In the genomic region with DNA sequence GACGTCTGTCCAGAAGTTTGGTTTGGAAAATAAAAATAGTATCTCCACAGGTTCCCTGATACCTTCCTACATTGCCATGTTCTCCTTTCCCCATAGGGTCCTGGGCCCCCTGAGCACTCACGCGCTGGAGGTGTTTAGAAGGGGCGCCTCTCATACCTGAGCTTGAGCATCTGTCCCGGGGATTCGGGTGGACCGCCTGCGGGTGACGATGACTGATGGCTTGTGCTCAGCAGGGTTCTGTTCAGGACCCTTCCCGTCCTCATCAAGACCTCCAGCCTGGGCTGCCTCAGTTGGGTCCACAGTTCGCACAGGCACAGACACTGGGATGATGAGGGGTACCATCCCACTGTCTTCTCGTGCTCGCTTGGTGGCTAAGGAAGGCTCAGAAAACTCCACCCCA, we compare ENCODE assay signal across 34 cellular contexts. TPM values are rescaled to one million over a fixed set of nuclear protein-coding genes. Genes with fewer than 3 reads are reported as not detected.
DNase-seq lines count a peak whose midpoint lies in the region; ATAC-seq and TF ChIP-seq lines count a peak whose summit lies in the region.
"Had no signal": no experiment of that assay in that cellular context is flagged by ENCODE, and none has a peak within 500 bp of the region (broad histone marks: within the 10 kb centered on the region; RNA-seq: fewer than 3 reads in every experiment).

No MANE protein-coding gene starts in this region.

- H3K4ac ChIP-seq in H9 (ENCODE audit: low read depth, low read length): no peak overlapping the region

- no peak overlapping the region for H2BK12ac ChIP-seq in H9 (ENCODE audit: insufficient read length, low read depth, low read length)

- no peaks in the 10 kb centered on the region for H3K27me3 Mint-ChIP-seq in activated naive CD4-positive, alpha-beta T cell treated with anti-CD3 and anti-CD28 coated beads, Interleukin-2, amount 10 ng/mL, durations not matched to agents 7 days and 5 days
- no peaks in the 10 kb centered on the region for H3K27me3 Mint-ChIP-seq in H9 (ENCODE audit: low read depth)
- H3K27me3 Mint-ChIP-seq: activated CD4-positive, alpha-beta memory T cell treated with anti-CD3 and anti-CD28 coated beads for 36 hours; CD4-positive, CD25-positive, alpha-beta regulatory T cell; stimulated activated naive CD8-positive, alpha-beta T cell treated with anti-CD3 and anti-CD28 coated beads, Interleukin-15, amount 100 ng/mL, for 72 hours; T-helper 17 cell had no signal

- no peak for TF ChIP-seq CTCF in H9 (conservative IDR thresholded peaks at IDR 0.05)
- no peak for TF ChIP-seq CTCF in gastroesophageal sphincter (IDR thresholded peaks at IDR 0.05)
- no peak for TF ChIP-seq CTCF in spleen (IDR thresholded peaks at IDR 0.05 in 8 of 11, conservative IDR thresholded peaks at IDR 0.05 in 3 of 11)
- TF ChIP-seq CTCF in GM10248 (IDR thresholded peaks at IDR 0.05; ENCODE audit: control extremely low read depth, extremely low read depth, low read depth, missing control alignments): no peak
- no peak for TF ChIP-seq CTCF in coronary artery (IDR thresholded peaks at IDR 0.05)

- H3K4me2 ChIP-seq in H9 (ENCODE audit: insufficient read depth, insufficient read length, low read length): no peak overlapping the region
- H3K4me2 ChIP-seq: PC-9, smooth muscle cell had no signal

- H3K27ac Mint-ChIP-seq in activated naive CD4-positive, alpha-beta T cell treated with anti-CD3 and anti-CD28 coated beads, Interleukin-2, amount 10 ng/mL, durations not matched to agents 7 days and 5 days: peak overlapping the region; percentile 55
- no peak overlapping the region for H3K27ac Mint-ChIP-seq in H9
- H3K27ac Mint-ChIP-seq: nephron progenitor cell, T-helper 17 cell had no signal

- CTCF ChIA-PET in activated naive CD4-positive, alpha-beta T cell treated with anti-CD3 and anti-CD28 coated beads, Interleukin-2, amount 10 ng/mL, durations not matched to agents 7 days and 5 days (lab: Charles Lee): interaction anchor here (10.9 kb wide), 1 partner anchor 6 kb away, joined by 115 read pairs; no protein-coding TSS in a partner anchor
- CTCF ChIA-PET in GM10248 (lab: Yijun Ruan, JAX): no interaction called here

- no peak overlapping the region for H3K56ac ChIP-seq in H9 (ENCODE audit: insufficient read length, low read depth, low read length)

- H3T11ph ChIP-seq in H9 (ENCODE audit: low read length): no peak overlapping the region

- no peak overlapping the region for H3K4me3 ChIP-seq in gastroesophageal sphincter
- no peak overlapping the region for H3K4me3 ChIP-seq in spleen
- H3K4me3 ChIP-seq in coronary artery: no peak overlapping the region
- H3K4me3 ChIP-seq: adrenal gland, body of pancreas, HAP-1, lung, mucosa of descending colon, pancreas, PC-9, smooth muscle cell had no signal

- H2BK120ac ChIP-seq in H9 (ENCODE audit: low read depth, low read length, poor library complexity, severe bottlenecking): no peak overlapping the region

- no peaks in the 10 kb centered on the region for H3K9me3 Mint-ChIP-seq in activated naive CD4-positive, alpha-beta T cell treated with anti-CD3 and anti-CD28 coated beads, Interleukin-2, amount 10 ng/mL, durations not matched to agents 7 days and 5 days
- H3K9me3 Mint-ChIP-seq in H9: no peaks in the 10 kb centered on the region
- H3K9me3 Mint-ChIP-seq: activated CD4-positive, alpha-beta memory T cell treated with anti-CD3 and anti-CD28 coated beads for 36 hours; CD4-positive, CD25-positive, alpha-beta regulatory T cell; nephron progenitor cell; stimulated activated naive CD8-positive, alpha-beta T cell treated with anti-CD3 and anti-CD28 coated beads, Interleukin-15, amount 100 ng/mL, for 72 hours had no signal

- H3K79me1 ChIP-seq in H9 (ENCODE audit: insufficient read depth, low read depth, low read length, poor library complexity, severe bottlenecking): no peaks in the 10 kb centered on the region

- no peak overlapping the region for H4K91ac ChIP-seq in H9 (ENCODE audit: insufficient read length, low read depth, low read length)

- H3K36me3 Mint-ChIP-seq in activated naive CD4-positive, alpha-beta T cell treated with anti-CD3 and anti-CD28 coated beads, Interleukin-2, amount 10 ng/mL, durations not matched to agents 7 days and 5 days: peaks cover 41% of the 10 kb centered on the region
- peaks cover 2 to 13% (median 8%) of the 10 kb centered on the region in 3 experiments; a peak in 4 of 7 replicates for H3K36me3 Mint-ChIP-seq in H9 (ENCODE audit: insufficient read depth in 1 of 3, low read depth in 3 of 3)

- no peak for DNase-seq in activated naive CD4-positive, alpha-beta T cell treated with anti-CD3 and anti-CD28 coated beads, Interleukin-2, amount 10 ng/mL, durations not matched to agents 7 days and 5 days
- DNase-seq in activated naive CD4-positive, alpha-beta T cell (lab: John Stamatoyannopoulos, UW): no peak
- peak; percentile 23 for DNase-seq in H9
- peak; percentile 46 for DNase-seq in spleen
- DNase-seq in GM10248 (ENCODE audit: extremely low spot score): no peak
- DNase-seq in NCI-H446 treated with DMSO at 0.1 percent for 48 hours (lab: John Stamatoyannopoulos, UW): no peak
- DNase-seq in coronary artery (ENCODE audit: low spot score): no peak
- DNase-seq: activated CD4-positive, alpha-beta memory T cell treated with anti-CD3 and anti-CD28 coated beads for 36 hours; activated effector memory CD4-positive, alpha-beta T cell treated with Interleukin-2 at 50 U/mL for 16 hours; body of pancreas; CD4-positive, CD25-positive, alpha-beta regulatory T cell; cerebellar nuclear complex; immature natural killer cell; Kasumi-1; left cardiac atrium; NCI-H1417; NCI-H2081; NCI-H2227 treated with DMSO at 0.1 percent for 48 hours; NCI-H526 treated with DMSO at 0.1 percent for 48 hours; nephron progenitor cell; Right ventricle myocardium superior; stimulated activated CD4-positive, alpha-beta T cell treated with anti-CD3 and anti-CD28 coated beads, Interleukin-1b, Interleukin-23, amount 100 ng/mL, for 48 hours; stimulated activated naive CD8-positive, alpha-beta T cell treated with anti-CD3 and anti-CD28 coated beads, Interleukin-15, amount 100 ng/mL, for 72 hours; T-helper 17 cell had no signal

- no peak overlapping the region for H3K4me3 Mint-ChIP-seq in activated naive CD4-positive, alpha-beta T cell treated with anti-CD3 and anti-CD28 coated beads, Interleukin-2, amount 10 ng/mL, durations not matched to agents 7 days and 5 days
- no peak overlapping the region for H3K4me3 Mint-ChIP-seq in H9
- H3K4me3 Mint-ChIP-seq: activated CD4-positive, alpha-beta memory T cell treated with anti-CD3 and anti-CD28 coated beads for 36 hours; CD4-positive, CD25-positive, alpha-beta regulatory T cell; immature natural killer cell; nephron progenitor cell; stimulated activated naive CD8-positive, alpha-beta T cell treated with anti-CD3 and anti-CD28 coated beads, Interleukin-15, amount 100 ng/mL, for 72 hours; T-helper 17 cell had no signal

- H3K79me2 ChIP-seq in H9 (ENCODE audit: insufficient read depth, low read length): no peaks in the 10 kb centered on the region

- no peak overlapping the region for H2BK5ac ChIP-seq in H9 (ENCODE audit: insufficient read length, low read length)

- no peaks in the 10 kb centered on the region for H3K27me3 ChIP-seq in H9 (ENCODE audit: insufficient read depth, low read length)
- H3K27me3 ChIP-seq in gastroesophageal sphincter: no peaks in the 10 kb centered on the region
- H3K27me3 ChIP-seq in spleen (replicated peaks in 1 of 7): no peaks in the 10 kb centered on the region
- H3K27me3 ChIP-seq: adrenal gland, body of pancreas, pancreas had no signal

- H3K27ac ChIP-seq in H9 (ENCODE audit: insufficient read length, low read depth, low read length) (no peak overlapping the region), gastroesophageal sphincter (peak overlapping the region in 3 of 4 donors; percentile 46 to 100 (median 86)), spleen (peak overlapping the region in 1 of 8 donors; percentile 87), coronary artery (no peak overlapping the region)
- H3K27ac ChIP-seq: adrenal gland, body of pancreas, HL-60, pancreas, PC-9 had no signal

- TF ChIP-seq EP300 in gastroesophageal sphincter (IDR thresholded peaks at IDR 0.05): no peak

- no peak overlapping the region for H4K8ac ChIP-seq in H9 (replicated peaks; ENCODE audit: insufficient read length, low read depth, low read length)

- no peak overlapping the region for H2AFZ ChIP-seq in H9 (ENCODE audit: low read length)
- H2AFZ ChIP-seq: PC-9 had no signal

- no peak overlapping the region for H3K18ac ChIP-seq in H9 (ENCODE audit: insufficient read length, low read depth, low read length)

- H2AK5ac ChIP-seq in H9 (ENCODE audit: insufficient read length, low read length): no peak overlapping the region

- no peak for TF ChIP-seq POLR2A in gastroesophageal sphincter (IDR thresholded peaks at IDR 0.05)
- TF ChIP-seq POLR2A in spleen (IDR thresholded peaks at IDR 0.05): no peak

- H4K20me1 ChIP-seq in H9 (ENCODE audit: control insufficient read depth, insufficient read depth, insufficient read length): no peaks in the 10 kb centered on the region

- WGBS in H9 (ENCODE audit: extremely low coverage, insufficient read length, low lambda C conversion rate): no CpG with 5 or more reads among the region's 13 CpGs
- 66 to 73% methylated on average over 7 to 8 of the region's 13 CpGs for WGBS in gastroesophageal sphincter (ENCODE audit: low coverage in 1 of 2), 2 donors
- 89 to 92% (median 91%) methylated on average over 13 of the region's 13 CpGs for WGBS in spleen, 5 donors

- ATAC-seq in gastroesophageal sphincter: no peak
- ATAC-seq: activated CD4-positive, CD25-positive, alpha-beta regulatory T cell treated with anti-CD3 and anti-CD28 coated beads, Interleukin-2, amount 50 U/mL, for 24 hours; body of pancreas; left cardiac atrium; mucosa of descending colon; pancreas; stimulated activated naive CD8-positive, alpha-beta T cell treated with anti-CD3 and anti-CD28 coated beads, Interleukin-15, amount 100 ng/mL, for 72 hours; T-helper 17 cell had no signal

- POLR2A ChIA-PET in GM10248 (lab: Yijun Ruan, JAX): no interaction called here

- intact Hi-C loops in spleen (cut with DNase I; ENCODE audit: low total_unique reads): loop anchor here (10.0 kb wide), 1 partner anchor 48 kb away; no protein-coding TSS in a partner anchor

- no peak overlapping the region for H3K14ac ChIP-seq in H9 (ENCODE audit: insufficient read depth, low read length)

- H2BK15ac ChIP-seq in H9 (ENCODE audit: low read depth, low read length): no peak overlapping the region

- peaks cover 47% of the 10 kb centered on the region for H3K4me1 Mint-ChIP-seq in activated naive CD4-positive, alpha-beta T cell treated with anti-CD3 and anti-CD28 coated beads, Interleukin-2, amount 10 ng/mL, durations not matched to agents 7 days and 5 days
- peaks cover 15 to 21% of the 10 kb centered on the region in 2 experiments for H3K4me1 Mint-ChIP-seq in H9

- H3K9me3 ChIP-seq in H9 (ENCODE audit: control insufficient read depth, low read depth, low read length): no peaks in the 10 kb centered on the region
- H3K9me3 ChIP-seq in gastroesophageal sphincter: no peaks in the 10 kb centered on the region
- H3K9me3 ChIP-seq in spleen: no peaks in the 10 kb centered on the region
- H3K9me3 ChIP-seq: adrenal gland, body of pancreas, HAP-1, mucosa of descending colon, pancreas had no signal

- no peaks in the 10 kb centered on the region; the same call in 1 of the 2 replicates for H3K4me1 ChIP-seq in H9 (ENCODE audit: insufficient read depth, low read length)
- peaks cover 8 to 46% (median 29%) of the 10 kb centered on the region in 3 donors for H3K4me1 ChIP-seq in gastroesophageal sphincter
- peaks cover 25 to 65% (median 43%) of the 10 kb centered on the region in 6 donors for H3K4me1 ChIP-seq in spleen
- H3K4me1 ChIP-seq: HAP-1 had no signal

- no peak overlapping the region for H3K9ac ChIP-seq in H9 (ENCODE audit: extremely low read depth, insufficient read length, low read length)

- H2BK20ac ChIP-seq in H9 (ENCODE audit: low read depth, low read length, poor library complexity, severe bottlenecking): no peak overlapping the region

- H3K23ac ChIP-seq in H9 (ENCODE audit: insufficient read length, low read depth, low read length): no peak overlapping the region

- H3K36me3 ChIP-seq in gastroesophageal sphincter: peaks cover 0 to 68% of the 10 kb centered on the region in 2 donors
- peaks cover 0 to 87% (median 64%) of the 10 kb centered on the region in 6 donors for H3K36me3 ChIP-seq in spleen

- H4K5ac ChIP-seq in H9 (ENCODE audit: insufficient read length, low read depth, low read length): no peak overlapping the region

- H3K23me2 ChIP-seq in H9 (ENCODE audit: insufficient read length, low read depth, low read length, poor library complexity, severe bottlenecking): no peaks in the 10 kb centered on the region

RNA-seq across cellular contexts. Expression of gene PNMA1, which starts 22.7 kb away (rescaled TPM):
- total RNA-seq in H9 (2021) (56.1 and 58.0 TPM in 2 replicates), gastroesophageal sphincter (10 to 100 TPM; 41.7 to 95.2 (median 47.6) TPM), spleen (10 to 100 TPM; 21.1 to 31.8 (median 25.4) TPM)
- 10 to 100 TPM; 13.1 to 19.8 (median 13.8) TPM for polyA plus RNA-seq in spleen

Comparison
In these comparisons a context has a peak if more than half of its experiments do, and no peak if none do; other contexts are left out.
1. DNase-seq: peak in H9 (single experiment) and spleen (single experiment); none in activated naive CD4-positive, alpha-beta T cell treated with anti-CD3 and anti-CD28 coated beads, Interleukin-2, amount 10 ng/mL, durations not matched to agents 7 days and 5 days (single experiment), activated naive CD4-positive, alpha-beta T cell (0 of 4), GM10248 (single experiment), NCI-H446 treated with DMSO at 0.1 percent for 48 hours (single experiment) and coronary artery (single experiment).
2. H3K27ac ChIP-seq: peak in gastroesophageal sphincter (3 of 4); none in H9 (single experiment) and coronary artery (0 of 2).